In genomic region chr13:31161583-31162150, GRCh38 we compare ENCODE assay signal across 8 cellular contexts. TPM values are rescaled to one million over a fixed set of nuclear protein-coding genes. Genes with fewer than 3 reads are reported as not detected.
DNase-seq lines count a peak whose midpoint lies in the region; ATAC-seq and TF ChIP-seq lines count a peak whose summit lies in the region.

Gene HSPH1 (minus strand): TSS chr13:31161904. CDS start chr13:31161582, 322 bp downstream.

- H3K27me3 Mint-ChIP-seq in type B pancreatic cell, result no peaks in the 10 kb centered on the region

- no peaks in the 10 kb centered on the region for H3K27me3 ChIP-seq in heart left ventricle

- H3K4me3 ChIP-seq in heart left ventricle, result peak within 1 kb of the TSS; percentile 62 to 93 (median 87)

- peak; percentile 92 for DNase-seq in NCI-H1105 (lab: John Stamatoyannopoulos, UW)
- peak; percentile 95 for DNase-seq in SKM-1 treated with dmso at 0.1 percent for 144 hours (lab: John Stamatoyannopoulos, UW; ENCODE audit: unreplicated experiment)
- DNase-seq in heart left ventricle, result peak; percentile 99 to 100 (median 99)
- peak; percentile 97 for DNase-seq in pons (ENCODE audit: low spot score)
- DNase-seq in type B pancreatic cell (ENCODE audit: extremely low spot score, unreplicated experiment), result peak; percentile 98

- H3K27ac ChIP-seq in adipose tissue (ENCODE audit: low read depth, low read length) (peak within 1 kb of the TSS; percentile 59), heart left ventricle (peak within 1 kb of the TSS; percentile 33 to 97 (median 92))

- peaks cover 0 to 18% (median 17%) of the 10 kb centered on the region in 9 donors for H3K36me3 ChIP-seq in heart left ventricle

- H3K36me3 Mint-ChIP-seq in type B pancreatic cell, result peaks cover 8% of the 10 kb centered on the region

- H3K4me3 Mint-ChIP-seq in type B pancreatic cell, result peak within 1 kb of the TSS; percentile 97

- H3K4me1 ChIP-seq in heart left ventricle, result peaks cover 0 to 30% (median 18%) of the 10 kb centered on the region in 12 donors

- no peaks in the 10 kb centered on the region for H3K9me3 Mint-ChIP-seq in type B pancreatic cell

- intact Hi-C loops in heart left ventricle (cut with DNase I), result loop anchor here in 4 of 10 donors (2.0 to 5.0 kb wide), 3 partner anchors 37 to 41 kb away; partner anchors contain the start of gene B3GLCT (in 2 of the 4)

- ATAC-seq in HG02623 (IDR thresholded peaks at IDR 0.05; ENCODE audit: unreplicated experiment) (peak; percentile 76), heart left ventricle (peak; percentile 96 to 98 (median 98))

- no peaks in the 10 kb centered on the region for H3K9me3 ChIP-seq in heart left ventricle

- peak in 1 of 2 donors; percentile 76 for TF ChIP-seq POLR2A in heart left ventricle (IDR thresholded peaks at IDR 0.05)

- peak within 1 kb of the TSS; percentile 97 for H3K27ac Mint-ChIP-seq in type B pancreatic cell

- peak; percentile 43; the same call in 2 of the 3 replicates for TF ChIP-seq CTCF in GM12872 (IDR thresholded peaks at IDR 0.05; ENCODE audit: insufficient read depth, low read depth, low read length)
- peak in 6 of 12 donors; percentile 6 to 43 (median 28) for TF ChIP-seq CTCF in heart left ventricle (IDR thresholded peaks at IDR 0.05)
- peak; percentile 41 for TF ChIP-seq CTCF in type B pancreatic cell (conservative IDR thresholded peaks at IDR 0.05)

- peaks cover 23% of the 10 kb centered on the region for H3K4me1 Mint-ChIP-seq in type B pancreatic cell (ENCODE audit: unreplicated experiment)

- 0 to 1% (median 0%) methylated on average over 47 to 52 of the region's 52 CpGs for WGBS in adipose tissue, 3 donors
- 0% methylated on average over 22 to 52 of the region's 52 CpGs for WGBS in heart left ventricle, 4 donors

RNA-seq across cellular contexts. Expression of gene HSPH1, which starts in this region (rescaled TPM):
- polyA plus RNA-seq in adipose tissue, result 10 to 100 TPM in 2 of 3 donors, 1 to 10 TPM in 1; 8.8 to 48.6 (median 32.7) TPM
- total RNA-seq in heart left ventricle, result 10 to 100 TPM; 24.6 to 88.1 (median 44.5) TPM
- 10 to 100 TPM; 32.5 to 55.3 TPM for polyA plus RNA-seq in heart left ventricle
- total RNA-seq in type B pancreatic cell (ENCODE audit: low replicate concordance), result 116 and 176 TPM in 2 replicates

Comparison
In these comparisons a context has a peak if more than half of its experiments do, and no peak if none do; other contexts are left out.
1. Peak in every context shown above with its lines: DNase-seq, ATAC-seq, H3K4me3 ChIP-seq and H3K27ac ChIP-seq.